Comparison of ENCODE assay signal across 31 cellular contexts in genomic region chr3:136535906-136536305, GRCh38.
DNase-seq lines count a peak whose midpoint lies in the region; ATAC-seq, FAIRE-seq and TF ChIP-seq lines count a peak whose summit lies in the region.
"Had no signal": no experiment of that assay in that cellular context is flagged by ENCODE, and none has a peak within 500 bp of the region (broad histone marks: within the 10 kb centered on the region; RNA-seq: fewer than 3 reads in every experiment).

No MANE protein-coding gene starts in this region.

- FAIRE-seq in bronchial epithelial cell (lab: Jason Lieb, UNC) (no peak), islet of Langerhans (lab: Jason Lieb, UNC) (peak; percentile 9)
- FAIRE-seq: endometrium had no signal

- TF ChIP-seq CTCF in PC-3 (conservative IDR thresholded peaks at IDR 0.05; ENCODE audit: low read depth, low read length) = no peak
- no peak for TF ChIP-seq CTCF in bronchial epithelial cell (IDR thresholded peaks at IDR 0.05; ENCODE audit: insufficient read depth, low read length, severe bottlenecking)

- H3K9me3 ChIP-seq in PC-3 (ENCODE audit: low read length) = no peaks in the 10 kb centered on the region

- intact Hi-C loops in PC-3 (cut with micrococcal nuclease) = no loop called here

- H3K4me3 ChIP-seq in PC-3 (ENCODE audit: low read length) (no peak overlapping the region), bronchial epithelial cell (ENCODE audit: low read depth, low read length) (no peak overlapping the region)
- H3K4me3 ChIP-seq: adrenal gland; BLaER1 treated with 17β-estradiol and CSF1 and Interleukin-3, amounts not matched to agents 10 nM and 100 nM; cardiac muscle cell; left lung; skin epidermis; upper lobe of left lung had no signal

- no peak overlapping the region for H3K4me2 ChIP-seq in PC-3 (ENCODE audit: low read length)
- H3K4me2 ChIP-seq: BLaER1 treated with 17β-estradiol and CSF1 and Interleukin-3, amounts not matched to agents 10 nM and 100 nM had no signal

- ATAC-seq in PC-3 = peak; percentile 33
- ATAC-seq: activated CD8-positive, alpha-beta memory T cell treated with anti-CD3 and anti-CD28 coated beads, Interleukin-2, amount 10 ng/mL, durations not matched to agents 7 days and 5 days; activated T-cell treated with anti-CD3 and anti-CD28 coated beads, Interleukin-2, amount 50 U/mL, for 72 hours; left lung; naive thymus-derived CD4-positive, alpha-beta T cell; Right ventricle myocardium inferior had no signal

- H3F3A ChIP-seq in PC-3 (ENCODE audit: low read length, unreplicated experiment) = no peaks in the 10 kb centered on the region

- no peaks in the 10 kb centered on the region for H3K9me2 ChIP-seq in PC-3 (replicated peaks; ENCODE audit: low read length)

- H2AFZ ChIP-seq in PC-3 (ENCODE audit: low read length) = no peak overlapping the region

- H3K27me3 ChIP-seq in PC-3 (ENCODE audit: low read length) = no peaks in the 10 kb centered on the region
- no peaks in the 10 kb centered on the region for H3K27me3 ChIP-seq in bronchial epithelial cell (ENCODE audit: control insufficient read depth, insufficient read depth, low read length)
- H3K27me3 ChIP-seq: adrenal gland; BLaER1 treated with 17β-estradiol and CSF1 and Interleukin-3, amounts not matched to agents 10 nM and 100 nM; cardiac muscle cell; left lung; upper lobe of left lung had no signal

- in situ Hi-C loops in KBM-7 (cut with MboI; ENCODE audit: low pct_unique_long_range_greater_than_20kb, low sequenced_read_pairs) = no loop called here

- no peaks in the 10 kb centered on the region for H3K79me2 ChIP-seq in PC-3 (ENCODE audit: low read length)

- CTCF ChIA-PET in PC-3 (lab: Charles Lee) = no interaction called here

- POLR2A ChIA-PET in PC-3 (lab: Charles Lee; ENCODE audit: unreplicated experiment) = no interaction called here

- H3K9ac ChIP-seq in PC-3 (ENCODE audit: low read length) = no peak overlapping the region
- H3K9ac ChIP-seq: BLaER1 treated with 17β-estradiol and CSF1 and Interleukin-3, amounts not matched to agents 10 nM and 100 nM had no signal

- no peaks in the 10 kb centered on the region for H3K4me1 ChIP-seq in PC-3 (ENCODE audit: insufficient read depth, low read length)
- H3K4me1 ChIP-seq: adrenal gland; BLaER1 treated with 17β-estradiol and CSF1 and Interleukin-3, amounts not matched to agents 10 nM and 100 nM; left lung; upper lobe of left lung had no signal

- BruUV-seq in PC-3 (replicated peaks; lab: Mats Ljungman, UMichigan) = no TSS peak

- DNase-seq in ELR (ENCODE audit: low read depth) (peak; percentile 89), PC-3 (peak; percentile 39), bronchial epithelial cell (ENCODE audit: low read depth) (peak; percentile 25), KBM-7 (no peak), cerebellar nuclear complex (lab: John Stamatoyannopoulos, UW) (no peak), NCI-H128 (lab: John Stamatoyannopoulos, UW; ENCODE audit: unreplicated experiment) (no peak), OCI-M1 (lab: John Stamatoyannopoulos, UW) (no peak)
- DNase-seq: ACHN; activated CD4-positive, alpha-beta T cell treated with anti-CD3 and anti-CD28 coated beads, Interleukin-2, amount 10 ng/mL, durations not matched to agents 7 days and 5 days; activated CD8-positive, alpha-beta memory T cell treated with anti-CD3 and anti-CD28 coated beads, Interleukin-2, amount 10 ng/mL, durations not matched to agents 7 days and 5 days; activated naive CD4-positive, alpha-beta T cell treated with Interleukin-2 at 50 U/mL for 16 hours; activated T-cell treated with anti-CD3 and anti-CD28 coated beads, Interleukin-2, amount 50 U/mL, for 72 hours; adrenal gland; Calu3; left lung; naive thymus-derived CD4-positive, alpha-beta T cell; NCI-H1092; NCI-H1930; NCI-H69; occipital lobe; stimulated activated CD4-positive, alpha-beta T cell treated with anti-CD3 and anti-CD28 coated beads, Interleukin-2, amount 100 ng/mL, for 24 hours; substantia nigra; T-helper 9 cell; upper lobe of left lung; WERI-Rb-1 had no signal

- H3K27ac ChIP-seq in PC-3 (ENCODE audit: low read length) = no peak overlapping the region
- H3K27ac ChIP-seq: adrenal gland; BLaER1 treated with 17β-estradiol and CSF1 and Interleukin-3, amounts not matched to agents 10 nM and 100 nM; cardiac muscle cell; left lung; skin epidermis; upper lobe of left lung; WERI-Rb-1 had no signal

- H3K36me3 ChIP-seq in PC-3 (ENCODE audit: low read depth, low read length) (no peaks in the 10 kb centered on the region; the same call in 1 of the 2 replicates), bronchial epithelial cell (ENCODE audit: control insufficient read depth, insufficient read depth, low read length) (no peaks in the 10 kb centered on the region)
- H3K36me3 ChIP-seq: adrenal gland, cardiac muscle cell, upper lobe of left lung, WERI-Rb-1 had no signal

- no peaks in the 10 kb centered on the region for H4K20me1 ChIP-seq in PC-3 (ENCODE audit: low read length)
- H4K20me1 ChIP-seq: BLaER1 treated with 17β-estradiol and CSF1 and Interleukin-3, amounts not matched to agents 10 nM and 100 nM had no signal

Comparison
In these comparisons a context has a peak if more than half of its experiments do, and no peak if none do; other contexts are left out.
1. DNase-seq: peak in ELR (single experiment), PC-3 (single experiment) and bronchial epithelial cell (single experiment); none in KBM-7 (single experiment), cerebellar nuclear complex (0 of 2), NCI-H128 (single experiment) and OCI-M1 (single experiment).